In the genomic region with DNA sequence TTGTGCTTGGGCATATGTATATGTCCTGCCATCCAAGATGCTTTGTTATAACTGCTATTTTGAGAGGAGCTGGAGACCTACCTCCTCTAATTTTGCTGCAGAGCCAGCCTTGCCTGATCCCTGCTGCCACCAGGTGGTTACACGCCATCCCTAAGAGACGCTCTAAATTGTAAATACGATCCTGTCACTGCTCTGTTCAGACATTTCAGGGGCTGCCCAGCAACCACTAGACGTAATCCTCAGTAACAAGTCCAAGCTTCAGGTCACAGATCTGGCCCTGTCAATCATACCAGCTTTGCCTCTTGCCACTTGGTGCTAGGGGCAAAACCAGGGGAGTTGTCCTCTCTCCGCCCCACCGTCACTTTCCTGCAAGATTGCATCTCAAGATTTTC, we compare ENCODE assay signal across 8 cellular contexts. TPM values are rescaled to one million over a fixed set of nuclear protein-coding genes. Genes with fewer than 3 reads are reported as not detected.
DNase-seq lines count a peak whose midpoint lies in the region; ATAC-seq, FAIRE-seq and TF ChIP-seq lines count a peak whose summit lies in the region.

No MANE protein-coding gene starts in this region.

- DNase-seq in EH (ENCODE audit: low read depth) (peak; percentile 16), KBM-7 (peak; percentile 82), NT2/D1 (ENCODE audit: low read depth, low spot score) (peak; percentile 69), MCF 10A (ENCODE audit: unreplicated experiment) (peak; percentile 67), HepG2 (ENCODE audit: low spot score) (peak; percentile 39)
- no peak for DNase-seq in effector memory CD4-positive, alpha-beta T cell

- peak; percentile 72 for ATAC-seq in GM21381 (IDR thresholded peaks at IDR 0.05; ENCODE audit: unreplicated experiment)
- ATAC-seq in HepG2: peak; percentile 83
- ATAC-seq in GM21515 (IDR thresholded peaks at IDR 0.05; ENCODE audit: unreplicated experiment): no peak

- peaks cover 5% of the 10 kb centered on the region for H3K4me1 Mint-ChIP-seq in MCF 10A (ENCODE audit: insufficient read depth, unreplicated experiment)

- H3K4me3 Mint-ChIP-seq in MCF 10A (ENCODE audit: unreplicated experiment): no peak overlapping the region

- H3K36me3 Mint-ChIP-seq in MCF 10A (ENCODE audit: insufficient read depth, unreplicated experiment): no peaks in the 10 kb centered on the region

- H3K27me3 Mint-ChIP-seq in MCF 10A (ENCODE audit: insufficient read depth, unreplicated experiment): no peaks in the 10 kb centered on the region

- H3K27ac ChIP-seq in HepG2 (ENCODE audit: extremely low read length, insufficient read depth, low read length): no peak overlapping the region
- H3K27ac ChIP-seq in effector memory CD4-positive, alpha-beta T cell (ENCODE audit: insufficient read depth, low read length, poor library complexity, severe bottlenecking): no peak overlapping the region

- H3K79me2 ChIP-seq in HepG2 (ENCODE audit: insufficient read depth, low read length): no peaks in the 10 kb centered on the region

- CTCF ChIA-PET in MCF 10A (lab: Yijun Ruan, JAX): interaction anchor here (0.5 to 18.6 kb wide), 50 partner anchors 8 to 1311 kb away, joined by 3 to 1662 read pairs (median 4); partner anchors contain the start of genes ILDR2, POU2F1 and TADA1
- CTCF ChIA-PET in HepG2 (lab: Yijun Ruan, JAX; ENCODE audit: low intra/inter-chr PET ratio, low total read pairs): interaction anchor here (5.6 kb wide), 1 partner anchor 146 kb away, joined by 75 read pairs; no protein-coding TSS in a partner anchor

- peak; percentile 32 for TF ChIP-seq CTCF in MCF 10A (IDR thresholded peaks at IDR 0.05; ENCODE audit: unreplicated experiment)
- peak; percentile 72 for TF ChIP-seq CTCF in HepG2 (CRISPR knock-in tag; IDR thresholded peaks at IDR 0.05)

- no peaks in the 10 kb centered on the region for H4K20me1 ChIP-seq in HepG2 (ENCODE audit: insufficient read depth, low read length)

- no peak overlapping the region for H2AFZ ChIP-seq in HepG2 (ENCODE audit: low read length)

- H3K4me1 ChIP-seq in NT2/D1 (ENCODE audit: insufficient read depth, insufficient read length) (peaks cover 7% of the 10 kb centered on the region), HepG2 (ENCODE audit: insufficient read depth, low read length) (0 out of 2 replicates have a peak, but pooled peaks cover 12% of the 10 kb centered on the region)
- no peaks in the 10 kb centered on the region for H3K4me1 ChIP-seq in effector memory CD4-positive, alpha-beta T cell (ENCODE audit: control insufficient read depth, insufficient read depth, low read length, poor library complexity, severe bottlenecking)

- H3K27ac Mint-ChIP-seq in MCF 10A (ENCODE audit: low read depth, unreplicated experiment): no peak overlapping the region

- intact Hi-C loops in MCF 10A (cut with micrococcal nuclease): loop anchor here (1.0 to 5.0 kb wide), 2 partner anchors 82 to 1130 kb away; partner anchors contain the start of gene ILDR2
- intact Hi-C loops in HepG2 (cut with micrococcal nuclease; ENCODE audit: unreplicated experiment): loop anchor here (5.0 kb wide), 1 partner anchor 270 kb away; no protein-coding TSS in a partner anchor

- peak overlapping the region; percentile 23; the same call in 1 of the 2 replicates for H3K4me2 ChIP-seq in HepG2 (ENCODE audit: low read depth, low read length)

- H3K9ac ChIP-seq in NT2/D1 (ENCODE audit: insufficient read length, low read depth): no peak overlapping the region
- H3K9ac ChIP-seq in HepG2 (ENCODE audit: insufficient read depth, low read depth, low read length): no peak overlapping the region

- no TSS peak for BruUV-seq in MCF 10A (replicated peaks; lab: Mats Ljungman, UMichigan)
- BruUV-seq in HepG2 (replicated peaks; lab: Mats Ljungman, UMichigan): no TSS peak

- WGBS in HepG2 (ENCODE audit: low lambda C conversion rate): 26% methylated on average over 5 of the region's 6 CpGs

- TF ChIP-seq RAD21 in HepG2 (CRISPR knock-in tag; IDR thresholded peaks at IDR 0.05): peak; percentile 28; the same call in 1 of the 2 replicates

- TF ChIP-seq EP300 in HepG2 (IDR thresholded peaks at IDR 0.05; ENCODE audit: low read depth in 2 of 2, low read length in 2 of 2): no peak
- no peak for TF ChIP-seq EP300 in HepG2 (CRISPR knock-in tag; IDR thresholded peaks at IDR 0.05; ENCODE audit: borderline replicate concordance)

- in situ Hi-C loops in KBM-7 (cut with MboI; ENCODE audit: low pct_unique_long_range_greater_than_20kb, low sequenced_read_pairs): loop anchor here (10.0 kb wide), 1 partner anchor 142 kb away; no protein-coding TSS in a partner anchor
- in situ Hi-C loops in HepG2 (cut with HindIII; ENCODE audit: extremely low pct_ligation_motif_present, low pct_unique_long_range_greater_than_20kb): loop anchor here (5.0 kb wide), 1 partner anchor 145 kb away; no protein-coding TSS in a partner anchor

- H3K9me3 ChIP-seq in NT2/D1 (ENCODE audit: insufficient read depth, low read length): peaks cover 9% of the 10 kb centered on the region; the same call in 1 of the 2 replicates
- no peaks in the 10 kb centered on the region for H3K9me3 ChIP-seq in HepG2 (ENCODE audit: low read length)
- no peaks in the 10 kb centered on the region for H3K9me3 ChIP-seq in effector memory CD4-positive, alpha-beta T cell (ENCODE audit: control insufficient read depth, low read length)

- POLR2A ChIA-PET in MCF 10A (lab: Yijun Ruan, JAX): interaction anchor here (0.7 to 5.9 kb wide), 2 partner anchors 147 to 203 kb away, joined by 3 to 93 read pairs; no protein-coding TSS in a partner anchor
- POLR2A ChIA-PET in HepG2 (lab: Yijun Ruan, JAX): no interaction called here

- peak; percentile 70 for FAIRE-seq in HepG2 (lab: Jason Lieb, UNC)

- H3K4me3 ChIP-seq in NT2/D1 (ENCODE audit: insufficient read length, low read depth): no peak overlapping the region
- no peak overlapping the region for H3K4me3 ChIP-seq in HepG2 (replicated peaks in 1 of 3; ENCODE audit: insufficient read depth in 1 of 3, low read depth in 2 of 3, low read length in 3 of 3)
- H3K4me3 ChIP-seq in effector memory CD4-positive, alpha-beta T cell (ENCODE audit: insufficient read depth, low read depth, low read length, poor library complexity, severe bottlenecking): no peak overlapping the region

- TF ChIP-seq POLR2A in HepG2 (IDR thresholded peaks at IDR 0.05; ENCODE audit: insufficient read depth in 1 of 2, low read depth in 2 of 2, low read length in 2 of 2): no peak

- H3K27me3 ChIP-seq in NT2/D1 (ENCODE audit: insufficient read depth, insufficient read length): no peaks in the 10 kb centered on the region
- H3K27me3 ChIP-seq in HepG2 (ENCODE audit: control insufficient read depth in 1 of 2, insufficient read depth in 2 of 2, low read length in 2 of 2): peaks cover 3 to 14% of the 10 kb centered on the region in 2 experiments; a peak in 3 of 5 replicates
- H3K27me3 ChIP-seq in effector memory CD4-positive, alpha-beta T cell (replicated peaks; ENCODE audit: control insufficient read depth, insufficient read depth, low read length, poor library complexity, severe bottlenecking): no peaks in the 10 kb centered on the region

- H3K9me3 Mint-ChIP-seq in MCF 10A (ENCODE audit: unreplicated experiment): no peaks in the 10 kb centered on the region

- H3K36me3 ChIP-seq in NT2/D1 (ENCODE audit: insufficient read depth, insufficient read length, low read length) (peaks cover 4% of the 10 kb centered on the region), HepG2 (replicated peaks in 1 of 2; ENCODE audit: control insufficient read depth in 1 of 2, insufficient read depth in 2 of 2, low read length in 2 of 2) (no peaks in the 10 kb centered on the region)
- no peaks in the 10 kb centered on the region for H3K36me3 ChIP-seq in effector memory CD4-positive, alpha-beta T cell (ENCODE audit: control insufficient read depth, insufficient read depth, low read length)

RNA-seq across cellular contexts. Expression of gene GPA33, which starts 32.9 kb away (rescaled TPM):
- total RNA-seq in MCF 10A (2022) (not detected in 2 replicates), HepG2 (2016; rRNA removed; fragmentation: Illumina TruSeq; extraction: Trizol) (not detected in 2 replicates)
- total RNA-seq in HepG2 (2016; cell fraction: cytosol; rRNA removed; fragmentation: Illumina TruSeq; extraction: Trizol; ENCODE audit: low read depth): not detected in 2 replicates
- not detected in 2 replicates for total RNA-seq in HepG2 (2016; cell fraction: insoluble cytoplasmic fraction; rRNA removed; fragmentation: Illumina TruSeq; extraction: Trizol)
- total RNA-seq in HepG2 (2016; cell fraction: membrane; rRNA removed; fragmentation: Illumina TruSeq; extraction: Trizol): not detected in 2 replicates
- not detected in 2 replicates for total RNA-seq in HepG2 (2016; cell fraction: nucleus; rRNA removed; fragmentation: Illumina TruSeq; extraction: Trizol)
- polyA plus RNA-seq in HepG2 (2011; rRNA removed): not detected in 2 replicates
- not detected in 2 replicates for polyA plus RNA-seq in HepG2 (2011; cell fraction: cytosol; rRNA removed)
- not detected in 2 replicates for polyA plus RNA-seq in HepG2 (2011; cell fraction: nucleus; rRNA removed)
- polyA plus RNA-seq in HepG2 (2012): not detected in 2 replicates
- polyA plus RNA-seq in HepG2 (2016; cell fraction: cytosol; fragmentation: Illumina TruSeq; extraction: Trizol; ENCODE audit: low read depth): not detected in 2 replicates
- not detected in 2 replicates for polyA plus RNA-seq in HepG2 (2016; cell fraction: insoluble cytoplasmic fraction; fragmentation: Illumina TruSeq; extraction: Trizol; ENCODE audit: low read depth)
- not detected in 2 replicates for polyA plus RNA-seq in HepG2 (2016; cell fraction: membrane; fragmentation: Illumina TruSeq; extraction: Trizol; ENCODE audit: low read depth)
- not detected in 2 replicates for polyA plus RNA-seq in HepG2 (2016; cell fraction: nucleus; fragmentation: Illumina TruSeq; extraction: Trizol; ENCODE audit: insufficient read depth, low read depth)
- not detected in 2 replicates for polyA minus RNA-seq in HepG2 (2011; rRNA and poly(A)+ RNA removed; ENCODE audit: low replicate concordance)
- not detected in 2 replicates for polyA minus RNA-seq in HepG2 (2011; cell fraction: cytosol; rRNA and poly(A)+ RNA removed)
- not detected in 2 replicates for polyA minus RNA-seq in HepG2 (2011; cell fraction: nucleus; rRNA and poly(A)+ RNA removed)

RNA-seq across cellular contexts. Expression of gene STYXL2, which starts 36.6 kb away (rescaled TPM):
- total RNA-seq in MCF 10A (2022) (not detected in 2 replicates), HepG2 (2016; rRNA removed; fragmentation: Illumina TruSeq; extraction: Trizol) (not detected in 2 replicates)
- total RNA-seq in HepG2 (2016; cell fraction: cytosol; rRNA removed; fragmentation: Illumina TruSeq; extraction: Trizol; ENCODE audit: low read depth): not detected in 2 replicates
- not detected in 2 replicates for total RNA-seq in HepG2 (2016; cell fraction: insoluble cytoplasmic fraction; rRNA removed; fragmentation: Illumina TruSeq; extraction: Trizol)
- total RNA-seq in HepG2 (2016; cell fraction: membrane; rRNA removed; fragmentation: Illumina TruSeq; extraction: Trizol): not detected in 2 replicates
- not detected in 2 replicates for total RNA-seq in HepG2 (2016; cell fraction: nucleus; rRNA removed; fragmentation: Illumina TruSeq; extraction: Trizol)
- polyA plus RNA-seq in HepG2 (2011; rRNA removed): not detected in 2 replicates
- polyA plus RNA-seq in HepG2 (2011; cell fraction: cytosol; rRNA removed): not detected in 2 replicates
- not detected in 2 replicates for polyA plus RNA-seq in HepG2 (2011; cell fraction: nucleus; rRNA removed)
- polyA plus RNA-seq in HepG2 (2012): not detected in 2 replicates
- not detected in 2 replicates for polyA plus RNA-seq in HepG2 (2016; cell fraction: cytosol; fragmentation: Illumina TruSeq; extraction: Trizol; ENCODE audit: low read depth)
- polyA plus RNA-seq in HepG2 (2016; cell fraction: insoluble cytoplasmic fraction; fragmentation: Illumina TruSeq; extraction: Trizol; ENCODE audit: low read depth): not detected in 2 replicates
- not detected in 2 replicates for polyA plus RNA-seq in HepG2 (2016; cell fraction: membrane; fragmentation: Illumina TruSeq; extraction: Trizol; ENCODE audit: low read depth)
- not detected in 2 replicates for polyA plus RNA-seq in HepG2 (2016; cell fraction: nucleus; fragmentation: Illumina TruSeq; extraction: Trizol; ENCODE audit: insufficient read depth, low read depth)
- polyA minus RNA-seq in HepG2 (2011; rRNA and poly(A)+ RNA removed; ENCODE audit: low replicate concordance): not detected in 2 replicates
- not detected in 2 replicates for polyA minus RNA-seq in HepG2 (2011; cell fraction: cytosol; rRNA and poly(A)+ RNA removed)
- polyA minus RNA-seq in HepG2 (2011; cell fraction: nucleus; rRNA and poly(A)+ RNA removed): not detected in 2 replicates

Comparison
In these comparisons a context has a peak if more than half of its experiments do, and no peak if none do; other contexts are left out.
1. DNase-seq: peak in EH (single experiment), KBM-7 (single experiment), NT2/D1 (single experiment), MCF 10A (single experiment) and HepG2 (single experiment); none in effector memory CD4-positive, alpha-beta T cell (0 of 3).